ENCODE assay signal across 27 cellular contexts in the genomic region with DNA sequence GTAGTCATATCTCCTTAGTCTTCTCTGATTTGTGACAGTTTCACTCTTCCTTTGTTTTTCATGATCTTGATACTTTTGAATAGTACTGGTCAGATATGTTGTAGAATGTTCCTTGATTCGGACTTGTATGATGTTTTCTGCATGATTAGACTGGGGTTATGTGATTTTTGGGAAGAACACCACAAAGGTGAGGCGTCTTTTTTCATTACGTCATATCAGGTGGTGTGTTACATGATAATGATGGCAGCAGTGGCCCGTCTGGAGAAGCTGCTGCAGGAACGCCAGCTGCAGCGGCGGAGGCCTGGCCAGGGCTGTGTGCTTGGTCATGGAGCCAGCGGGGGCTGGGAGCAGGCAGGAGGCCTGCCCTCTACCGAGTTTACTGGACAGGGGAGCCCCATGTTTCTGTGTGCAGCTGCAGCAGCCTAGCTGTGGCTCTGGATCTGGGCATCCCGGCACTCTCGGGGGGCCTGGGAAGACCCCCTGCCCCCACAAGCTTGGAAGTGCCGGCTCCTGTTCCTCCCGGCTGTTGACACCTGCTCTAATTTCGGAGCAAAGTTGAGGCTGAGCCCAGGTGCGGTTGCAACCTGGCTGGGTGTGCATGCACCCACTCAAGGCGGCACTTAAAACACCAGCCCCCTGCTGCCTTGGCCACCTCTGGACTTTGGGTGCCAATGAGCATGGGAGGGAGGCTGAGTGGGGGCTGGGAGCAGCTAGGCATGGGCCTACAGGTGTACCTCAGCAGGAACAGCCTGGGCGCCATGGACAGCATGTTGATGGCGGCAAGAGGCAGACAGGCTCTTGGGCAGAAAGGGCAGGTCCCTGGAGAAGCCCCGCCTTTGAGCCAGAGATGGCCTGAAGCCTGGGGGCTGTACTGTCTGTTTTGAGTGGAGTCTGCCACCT. TPM values are rescaled to one million over a fixed set of nuclear protein-coding genes. Genes with fewer than 3 reads are reported as not detected.
"Had no signal": no experiment of that assay in that cellular context is flagged by ENCODE, and none has a peak within 500 bp of the region (broad histone marks: within the 10 kb centered on the region; RNA-seq: fewer than 3 reads in every experiment).

No MANE protein-coding gene starts in this region.

- H3K27ac ChIP-seq: ascending aorta, brain microvascular endothelial cell, esophagus muscularis mucosa, gastrocnemius medialis, neural progenitor cell, psoas muscle, transverse colon, uterus had no signal

- H3K27me3 Mint-ChIP-seq: activated T-cell treated with anti-CD3 and anti-CD28 coated beads, Interleukin-2, amount 50 U/mL, for 24 hours; activated T-helper 17 cell treated with anti-CD3 and anti-CD28 coated beads, Interleukin-2, amount 50 U/mL, for 72 hours; stimulated activated naive B cell treated with anti-CD40 and anti-IgM and Interleukin-4, amounts not matched to agents 10 μg/mL and 1 μg/mL and 100 μg/mL, for 72 hours had no signal

- H3K9me3 Mint-ChIP-seq: activated T-helper 17 cell treated with anti-CD3 and anti-CD28 coated beads, Interleukin-2, amount 50 U/mL, for 72 hours; T-helper 2 cell treated with Interferon-gamma antibody and Interleukin-4, amounts not matched to agents 5 μg/mL and 100 μg/mL, for 36 hours had no signal

- H3K4me3 ChIP-seq: ascending aorta, esophagus muscularis mucosa, gastrocnemius medialis, neural progenitor cell, psoas muscle, transverse colon, uterus had no signal

- H3K4me1 ChIP-seq: ascending aorta, esophagus muscularis mucosa, gastrocnemius medialis, neural progenitor cell, psoas muscle, transverse colon, uterus had no signal

- H3K9me3 ChIP-seq: ascending aorta, gastrocnemius medialis, transverse colon, uterus had no signal

- DNase-seq: activated CD8-positive, alpha-beta memory T cell treated with anti-CD3 and anti-CD28 coated beads for 24 hours; activated CD8-positive, alpha-beta memory T cell treated with anti-CD3 and anti-CD28 coated beads, Interleukin-2, amount 50 U/mL, for 4 hours; activated T-cell treated with anti-CD3 and anti-CD28 coated beads, Interleukin-2, amount 50 U/mL, for 24 hours; brain microvascular endothelial cell; central memory CD4-positive, alpha-beta T cell; dermis blood vessel endothelial cell; effector memory CD4-positive, alpha-beta T cell; gastrocnemius medialis; head of caudate nucleus; stimulated activated CD4-positive, alpha-beta T cell treated with anti-CD3 and anti-CD28 coated beads, Interleukin-2, amount 100 ng/mL, for 48 hours; stimulated activated CD8-positive, alpha-beta memory T cell treated with anti-CD3 and anti-CD28 coated beads, Interleukin-4, amount 100 ng/mL, for 48 hours; stimulated activated naive B cell treated with anti-CD40 and anti-IgM and Interleukin-4, amounts not matched to agents 10 μg/mL and 1 μg/mL and 100 μg/mL, for 72 hours; T-cell; transverse colon; uterus had no signal

- FAIRE-seq: endothelial cell of umbilical vein, keratinocyte had no signal

- H3K36me3 ChIP-seq: ascending aorta, brain microvascular endothelial cell, esophagus muscularis mucosa, gastrocnemius medialis, neural progenitor cell, transverse colon had no signal

- H3K27ac Mint-ChIP-seq: activated naive CD4-positive, alpha-beta T cell treated with anti-CD3 and anti-CD28 coated beads, Interleukin-2, amount 50 U/mL, for 72 hours; activated T-cell treated with anti-CD3 and anti-CD28 coated beads, Interleukin-2, amount 50 U/mL, for 24 hours; activated T-helper 17 cell treated with anti-CD3 and anti-CD28 coated beads, Interleukin-2, amount 50 U/mL, for 72 hours; naive thymus-derived CD8-positive, alpha-beta T cell; neural progenitor cell; stimulated activated naive B cell treated with anti-CD40 and anti-IgM and Interleukin-4, amounts not matched to agents 10 μg/mL and 1 μg/mL and 100 μg/mL, for 72 hours; T-cell; T-helper 2 cell treated with Interferon-gamma antibody and Interleukin-4, amounts not matched to agents 5 μg/mL and 100 μg/mL, for 36 hours had no signal

- H3K4me1 Mint-ChIP-seq: activated T-helper 17 cell treated with anti-CD3 and anti-CD28 coated beads, Interleukin-2, amount 50 U/mL, for 72 hours; naive thymus-derived CD8-positive, alpha-beta T cell; neural progenitor cell; stimulated activated naive B cell treated with anti-CD40 and anti-IgM and Interleukin-4, amounts not matched to agents 10 μg/mL and 1 μg/mL and 100 μg/mL, for 72 hours; T-cell had no signal

- H3K36me3 Mint-ChIP-seq: activated naive CD4-positive, alpha-beta T cell treated with anti-CD3 and anti-CD28 coated beads, Interleukin-2, amount 50 U/mL, for 72 hours; neural progenitor cell; stimulated activated naive B cell treated with anti-CD40 and anti-IgM and Interleukin-4, amounts not matched to agents 10 μg/mL and 1 μg/mL and 100 μg/mL, for 72 hours; T-cell had no signal

- H3K9ac ChIP-seq: neural progenitor cell had no signal

- H3K27me3 ChIP-seq: ascending aorta, brain microvascular endothelial cell, esophagus muscularis mucosa, gastrocnemius medialis, neural progenitor cell, transverse colon, uterus had no signal

- H3K4me3 Mint-ChIP-seq: activated T-cell treated with anti-CD3 and anti-CD28 coated beads, Interleukin-2, amount 50 U/mL, for 24 hours; activated T-helper 17 cell treated with anti-CD3 and anti-CD28 coated beads, Interleukin-2, amount 50 U/mL, for 72 hours; naive thymus-derived CD8-positive, alpha-beta T cell; neural progenitor cell; stimulated activated naive B cell treated with anti-CD40 and anti-IgM and Interleukin-4, amounts not matched to agents 10 μg/mL and 1 μg/mL and 100 μg/mL, for 72 hours; T-cell; T-helper 2 cell treated with Interferon-gamma antibody and Interleukin-4, amounts not matched to agents 5 μg/mL and 100 μg/mL, for 36 hours had no signal

RNA-seq across cellular contexts. Expression of a gene that starts 26.1 kb away (rescaled TPM):
- total RNA-seq: ascending aorta; dermis blood vessel endothelial cell; endothelial cell of umbilical vein; gastrocnemius medialis; lung microvascular endothelial cell; naive thymus-derived CD8-positive, alpha-beta T cell; osteocyte; psoas muscle had no signal
- polyA plus RNA-seq: keratinocyte; naive thymus-derived CD8-positive, alpha-beta T cell had no signal
